ENCODE assay signal across 3 cellular contexts in genomic region chr4:80295331-80295730, GRCh38.
TF ChIP-seq lines count a peak whose summit lies in the region.

No MANE protein-coding gene starts in this region.

TF ChIP-seq in SK-N-SH treated with all-trans-retinoic acid at 6 μM for 48 hours, 23 proteins besides CTCF, POLR2A, EP300 and RAD21:
- no peak for TF ChIP-seq POU6F1 (CRISPR knock-in tag; IDR thresholded peaks at IDR 0.05; ENCODE audit: borderline replicate concordance, low read depth)
- no peak for TF ChIP-seq ARNTL (CRISPR knock-in tag; IDR thresholded peaks at IDR 0.05; ENCODE audit: borderline replicate concordance, low read depth)
- no peak for TF ChIP-seq PATZ1 (CRISPR knock-in tag; IDR thresholded peaks at IDR 0.05; ENCODE audit: borderline replicate concordance)
- no peak for TF ChIP-seq ZNF8 (CRISPR knock-in tag; IDR thresholded peaks at IDR 0.05)
- no peak for TF ChIP-seq TOX (CRISPR knock-in tag; IDR thresholded peaks at IDR 0.05; ENCODE audit: borderline replicate concordance)
- TF ChIP-seq OSR1 (CRISPR knock-in tag; IDR thresholded peaks at IDR 0.05): no peak
- TF ChIP-seq CSRNP3 (CRISPR knock-in tag; IDR thresholded peaks at IDR 0.05): no peak
- no peak for TF ChIP-seq ESRRG (CRISPR knock-in tag; IDR thresholded peaks at IDR 0.05)
- no peak for TF ChIP-seq RARB (CRISPR knock-in tag; IDR thresholded peaks at IDR 0.05)
- TF ChIP-seq ZNF565 (CRISPR knock-in tag; conservative IDR thresholded peaks at IDR 0.05; ENCODE audit: low read depth): no peak
- no peak for TF ChIP-seq ZFP30 (CRISPR knock-in tag; IDR thresholded peaks at IDR 0.05)
- no peak for TF ChIP-seq PPARA (CRISPR knock-in tag; IDR thresholded peaks at IDR 0.05; ENCODE audit: borderline replicate concordance)

TF ChIP-seq in SK-N-SH, 30 proteins besides CTCF, POLR2A, EP300 and RAD21:
- TF ChIP-seq MXI1 (IDR thresholded peaks at IDR 0.05; ENCODE audit: low read depth, low read length) (no peak), RXRA (IDR thresholded peaks at IDR 0.05; ENCODE audit: borderline replicate concordance, low read depth) (no peak), JUND (IDR thresholded peaks at IDR 0.05) (no peak), FOSL2 (IDR thresholded peaks at IDR 0.05; ENCODE audit: borderline replicate concordance, low read depth) (no peak), GATA2 (CRISPR knock-in tag; IDR thresholded peaks at IDR 0.05) (no peak), FOXJ3 (CRISPR knock-in tag; IDR thresholded peaks at IDR 0.05) (no peak), RCOR1 (IDR thresholded peaks at IDR 0.05; ENCODE audit: low read length) (no peak), FOXM1 (IDR thresholded peaks at IDR 0.05; ENCODE audit: low read depth) (no peak)
TF ChIP-seq in SK-N-SH: peak in this region for 0.

TF ChIP-seq in HepG2, 621 proteins besides CTCF, POLR2A, EP300 and RAD21:
- TF ChIP-seq ZHX2 (IDR thresholded peaks at IDR 0.05; ENCODE audit: low read depth) (no peak), ZHX2 (CRISPR knock-in tag; IDR thresholded peaks at IDR 0.05; ENCODE audit: borderline replicate concordance) (no peak), ZBTB26 (CRISPR knock-in tag; IDR thresholded peaks at IDR 0.05; ENCODE audit: borderline replicate concordance) (no peak), CHD2 (IDR thresholded peaks at IDR 0.05; ENCODE audit: low read depth, low read length) (no peak), SP5 (CRISPR knock-in tag; IDR thresholded peaks at IDR 0.05; ENCODE audit: borderline replicate concordance, low read depth) (no peak), CERS6 (CRISPR knock-in tag; IDR thresholded peaks at IDR 0.05) (no peak), LRRFIP1 (CRISPR knock-in tag; conservative IDR thresholded peaks at IDR 0.05) (no peak), ESRRA (CRISPR knock-in tag; IDR thresholded peaks at IDR 0.05; ENCODE audit: low read depth) (no peak), ELF1 (CRISPR knock-in tag; IDR thresholded peaks at IDR 0.05) (no peak), RXRA (CRISPR knock-in tag; IDR thresholded peaks at IDR 0.05) (no peak), ZBTB2 (CRISPR knock-in tag; IDR thresholded peaks at IDR 0.05; ENCODE audit: low read depth) (no peak), ZBTB20 (CRISPR knock-in tag; IDR thresholded peaks at IDR 0.05; ENCODE audit: borderline replicate concordance, low read depth) (no peak), ZNF230 (CRISPR knock-in tag; IDR thresholded peaks at IDR 0.05) (no peak), MBNL3 (CRISPR knock-in tag; conservative IDR thresholded peaks at IDR 0.05) (no peak), ZBTB34 (CRISPR knock-in tag; IDR thresholded peaks at IDR 0.05) (no peak), HMGXB4 (CRISPR knock-in tag; IDR thresholded peaks at IDR 0.05; ENCODE audit: borderline replicate concordance in 1 of 2, low read depth in 1 of 2) (no peak), SIN3A (IDR thresholded peaks at IDR 0.05; ENCODE audit: borderline replicate concordance, low read depth, low read length) (no peak)
